ENCODE assay signal across 8 cellular contexts in the genomic region with DNA sequence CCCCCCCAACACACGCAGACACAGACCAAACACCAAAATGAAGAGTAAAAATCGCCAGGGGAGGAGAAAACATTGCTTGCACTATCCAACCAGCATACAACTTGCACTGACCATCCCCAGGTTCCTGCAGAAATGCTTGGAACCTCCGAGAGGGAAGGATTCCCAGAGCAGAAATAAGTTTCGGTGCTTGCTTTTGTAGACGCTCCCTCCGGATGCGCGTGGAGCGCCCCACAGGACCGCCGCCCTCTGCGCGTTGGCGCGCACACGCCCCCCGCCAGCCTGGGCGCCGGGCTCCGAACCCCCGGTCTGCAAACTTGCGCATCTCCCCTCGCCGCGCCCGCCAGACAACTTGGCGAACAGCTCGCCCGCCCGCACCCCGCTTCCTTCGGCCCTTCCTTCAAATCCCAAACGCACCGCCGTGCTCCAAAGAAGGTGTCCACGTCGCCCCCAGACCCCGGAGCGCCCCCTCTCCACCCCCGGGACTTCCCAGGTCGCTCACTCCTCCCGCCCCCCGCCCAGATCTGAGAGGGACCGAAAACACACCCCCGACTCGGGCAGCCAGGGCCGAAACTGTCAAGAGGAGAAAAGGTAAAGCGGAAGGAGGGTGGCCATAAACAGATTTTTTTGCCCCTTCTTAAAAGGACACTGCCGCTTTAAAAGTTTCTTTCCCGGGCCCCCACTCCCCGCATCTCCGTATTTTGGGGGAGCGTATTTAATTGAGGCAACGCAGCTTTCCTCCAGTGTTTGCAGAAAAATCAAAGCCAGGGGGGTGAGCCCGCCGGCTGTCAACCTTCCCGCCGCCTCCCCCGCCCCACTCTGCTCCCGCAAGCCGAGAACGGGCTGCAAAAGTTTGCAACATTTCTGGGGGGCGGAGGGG. TPM values are rescaled to one million over a fixed set of nuclear protein-coding genes. Genes with fewer than 3 reads are reported as not detected.
A peak's percentile ranks its signal among the peaks of the same experiment; 100 is the strongest.
DNase-seq lines count a peak whose midpoint lies in the region; ATAC-seq and TF ChIP-seq lines count a peak whose summit lies in the region.

No MANE protein-coding gene starts in this region.

- H3K27me3 ChIP-seq in RWPE2 (ENCODE audit: insufficient read depth, poor library complexity, severe bottlenecking) (peaks cover 40% of the 10 kb centered on the region), neural cell (ENCODE audit: insufficient read depth, low read depth, low read length) (peaks cover 21% of the 10 kb centered on the region), Karpas-422 (ENCODE audit: low read length) (no peaks in the 10 kb centered on the region)

- H3K9me2 ChIP-seq in neural cell (ENCODE audit: insufficient read depth, low read length) = no peaks in the 10 kb centered on the region
- no peaks in the 10 kb centered on the region for H3K9me2 ChIP-seq in Karpas-422 (replicated peaks; ENCODE audit: insufficient read depth, low read length)

- H3K9me3 ChIP-seq in RWPE2 (ENCODE audit: severe bottlenecking) (no peaks in the 10 kb centered on the region), neural cell (ENCODE audit: low read length) (no peaks in the 10 kb centered on the region), Karpas-422 (ENCODE audit: low read length) (no peaks in the 10 kb centered on the region; the same call in 1 of the 2 replicates)

- TF ChIP-seq EP300 in neural cell (conservative IDR thresholded peaks at IDR 0.05; ENCODE audit: poor library complexity, severe bottlenecking) = no peak

- peak overlapping the region; percentile 28 for H2AFZ ChIP-seq in neural cell (ENCODE audit: low read depth, low read length)
- no peak overlapping the region for H2AFZ ChIP-seq in Karpas-422 (ENCODE audit: low read length)

- no peaks in the 10 kb centered on the region for H3K79me2 ChIP-seq in neural cell (replicated peaks; ENCODE audit: insufficient read depth, low read length)
- H3K79me2 ChIP-seq in Karpas-422 (ENCODE audit: low read length) = no peaks in the 10 kb centered on the region

- no peak for TF ChIP-seq RAD21 in neural cell (conservative IDR thresholded peaks at IDR 0.05)

- no peaks in the 10 kb centered on the region for H3K36me3 ChIP-seq in RWPE2 (ENCODE audit: low read depth)
- H3K36me3 ChIP-seq in neural cell (ENCODE audit: insufficient read depth, low read length) = no peaks in the 10 kb centered on the region
- H3K36me3 ChIP-seq in Karpas-422 (ENCODE audit: insufficient read depth, low read length) = no peaks in the 10 kb centered on the region

- DNase-seq in GM13976 (ENCODE audit: low spot score) = peak; percentile 22
- no peak for DNase-seq in RWPE2 (ENCODE audit: low spot score)
- peak; percentile 12 for DNase-seq in fibroblast of gingiva (ENCODE audit: low read depth)
- DNase-seq in activated gamma-delta T cell treated with Interleukin-2 at 50 U/mL for 16 hours = no peak
- DNase-seq in Karpas-422 = no peak
- no peak for DNase-seq in NCI-H128 (lab: John Stamatoyannopoulos, UW; ENCODE audit: unreplicated experiment)

- H3K27ac ChIP-seq in RWPE2 (ENCODE audit: poor library complexity, severe bottlenecking) (no peak overlapping the region), neural cell (ENCODE audit: low read length) (no peak overlapping the region), Karpas-422 (ENCODE audit: low read length) (no peak overlapping the region)

- H4K20me1 ChIP-seq in neural cell (ENCODE audit: insufficient read depth) = no peaks in the 10 kb centered on the region
- no peaks in the 10 kb centered on the region for H4K20me1 ChIP-seq in Karpas-422 (ENCODE audit: insufficient read depth, low read depth, low read length)

- H3K4me3 ChIP-seq in RWPE2 (ENCODE audit: severe bottlenecking) (peak overlapping the region; percentile 64), neural cell (ENCODE audit: low read length) (peak overlapping the region; percentile 78), Karpas-422 (ENCODE audit: low read length) (no peak overlapping the region)

- H3F3A ChIP-seq in neural cell (ENCODE audit: insufficient read depth, low read length, poor library complexity, severe bottlenecking) = no peaks in the 10 kb centered on the region

- H3K4me1 ChIP-seq in RWPE2 (ENCODE audit: insufficient read depth, poor library complexity, severe bottlenecking) (no peaks in the 10 kb centered on the region), Karpas-422 (ENCODE audit: low read length) (no peaks in the 10 kb centered on the region)

- peak overlapping the region; percentile 53 for H3K9ac ChIP-seq in neural cell (ENCODE audit: low read length)
- H3K9ac ChIP-seq in Karpas-422 (ENCODE audit: low read length) = no peak overlapping the region

- ATAC-seq in RWPE2 (ENCODE audit: low read depth) (peak; percentile 46), GM18498 (IDR thresholded peaks at IDR 0.05; ENCODE audit: unreplicated experiment) (no peak)

- TF ChIP-seq CTCF in GM13976 (IDR thresholded peaks at IDR 0.05; ENCODE audit: borderline replicate concordance, control extremely low read depth, extremely low read depth, insufficient read depth, missing control alignments) = no peak
- TF ChIP-seq CTCF in RWPE2 (IDR thresholded peaks at IDR 0.05; ENCODE audit: poor library complexity, severe bottlenecking) = no peak
- TF ChIP-seq CTCF in neural cell (IDR thresholded peaks at IDR 0.05; ENCODE audit: poor library complexity, severe bottlenecking) = no peak

- in situ Hi-C loops in GM13976 (cut with MboI; ENCODE audit: low sequenced_read_pairs, unreplicated experiment) = no loop called here

- peak overlapping the region; percentile 86 for H3K4me2 ChIP-seq in neural cell (ENCODE audit: low read length)
- H3K4me2 ChIP-seq in Karpas-422 (ENCODE audit: low read depth, low read length, poor library complexity, severe bottlenecking) = no peak overlapping the region

TF ChIP-seq in neural cell, 6 proteins besides CTCF, POLR2A, EP300 and RAD21:
- no peak for TF ChIP-seq TAF1 (IDR thresholded peaks at IDR 0.05; ENCODE audit: low read depth)
- TF ChIP-seq MXI1 (conservative IDR thresholded peaks at IDR 0.05; ENCODE audit: poor library complexity, severe bottlenecking) = no peak
- no peak for TF ChIP-seq POLR2AphosphoS5 (IDR thresholded peaks at IDR 0.05)
- no peak for TF ChIP-seq SMC3 (conservative IDR thresholded peaks at IDR 0.05; ENCODE audit: poor library complexity)
- no peak for TF ChIP-seq EZH2 (IDR thresholded peaks at IDR 0.05; ENCODE audit: borderline replicate concordance, insufficient read depth, low read length, poor library complexity, severe bottlenecking)
- TF ChIP-seq, protein P1, sequence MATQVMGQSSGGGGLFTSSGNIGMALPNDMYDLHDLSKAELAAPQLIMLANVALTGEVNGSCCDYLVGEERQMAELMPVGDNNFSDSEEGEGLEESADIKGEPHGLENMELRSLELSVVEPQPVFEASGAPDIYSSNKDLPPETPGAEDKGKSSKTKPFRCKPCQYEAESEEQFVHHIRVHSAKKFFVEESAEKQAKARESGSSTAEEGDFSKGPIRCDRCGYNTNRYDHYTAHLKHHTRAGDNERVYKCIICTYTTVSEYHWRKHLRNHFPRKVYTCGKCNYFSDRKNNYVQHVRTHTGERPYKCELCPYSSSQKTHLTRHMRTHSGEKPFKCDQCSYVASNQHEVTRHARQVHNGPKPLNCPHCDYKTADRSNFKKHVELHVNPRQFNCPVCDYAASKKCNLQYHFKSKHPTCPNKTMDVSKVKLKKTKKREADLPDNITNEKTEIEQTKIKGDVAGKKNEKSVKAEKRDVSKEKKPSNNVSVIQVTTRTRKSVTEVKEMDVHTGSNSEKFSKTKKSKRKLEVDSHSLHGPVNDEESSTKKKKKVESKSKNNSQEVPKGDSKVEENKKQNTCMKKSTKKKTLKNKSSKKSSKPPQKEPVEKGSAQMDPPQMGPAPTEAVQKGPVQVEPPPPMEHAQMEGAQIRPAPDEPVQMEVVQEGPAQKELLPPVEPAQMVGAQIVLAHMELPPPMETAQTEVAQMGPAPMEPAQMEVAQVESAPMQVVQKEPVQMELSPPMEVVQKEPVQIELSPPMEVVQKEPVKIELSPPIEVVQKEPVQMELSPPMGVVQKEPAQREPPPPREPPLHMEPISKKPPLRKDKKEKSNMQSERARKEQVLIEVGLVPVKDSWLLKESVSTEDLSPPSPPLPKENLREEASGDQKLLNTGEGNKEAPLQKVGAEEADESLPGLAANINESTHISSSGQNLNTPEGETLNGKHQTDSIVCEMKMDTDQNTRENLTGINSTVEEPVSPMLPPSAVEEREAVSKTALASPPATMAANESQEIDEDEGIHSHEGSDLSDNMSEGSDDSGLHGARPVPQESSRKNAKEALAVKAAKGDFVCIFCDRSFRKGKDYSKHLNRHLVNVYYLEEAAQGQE (IDR thresholded peaks at IDR 0.05; ENCODE audit: borderline replicate concordance) = no peak

RNA-seq across cellular contexts. Expression of a gene that starts 0.8 kb away (rescaled TPM):
- 2.0 and 2.1 TPM in 2 replicates for polyA plus RNA-seq in neural cell
- 9.0 and 13.5 TPM in 2 replicates for polyA minus RNA-seq in neural cell
- 0.51 and 1.3 TPM in 2 replicates for total RNA-seq in Karpas-422 (2014; rRNA removed; shearing (Covaris generic); ENCODE audit: low replicate concordance)

Comparison
In these comparisons a context has a peak if more than half of its experiments do, and no peak if none do; other contexts are left out.
1. DNase-seq: peak in GM13976 (single experiment) and fibroblast of gingiva (single experiment); none in RWPE2 (single experiment), activated gamma-delta T cell treated with Interleukin-2 at 50 U/mL for 16 hours (single experiment), Karpas-422 (single experiment) and NCI-H128 (single experiment).